3 cellular contexts compared by ENCODE assay signal in genomic region chr10:86055928-86056327, GRCh38.
"Had no signal": no experiment of that assay in that cellular context is flagged by ENCODE, and none has a peak within 500 bp of the region (broad histone marks: within the 10 kb centered on the region; RNA-seq: fewer than 3 reads in every experiment).

No MANE protein-coding gene starts in this region.

- DNase-seq: GDM1, GF-D8 had no signal

- ATAC-seq: GM12878 had no signal

- H3K4me3 ChIP-seq: GM12878 had no signal
